In genomic region chr3:29099775-29100174, GRCh38 we compare ENCODE assay signal across 1 cellular context.
TF ChIP-seq lines count a peak whose summit lies in the region.

No MANE protein-coding gene starts in this region.

TF ChIP-seq in H1, 55 proteins besides CTCF, POLR2A, EP300 and RAD21 (continued from another document):
- no peak for TF ChIP-seq CHD2 (IDR thresholded peaks at IDR 0.05; ENCODE audit: low read length)
- TF ChIP-seq SIX5 (IDR thresholded peaks at IDR 0.05; ENCODE audit: low read depth, low read length), result no peak
- no peak for TF ChIP-seq TEAD4 (IDR thresholded peaks at IDR 0.05; ENCODE audit: low read depth, low read length)
- TF ChIP-seq SP1 (IDR thresholded peaks at IDR 0.05; ENCODE audit: low read depth, low read length), result no peak
- no peak for TF ChIP-seq JUND (IDR thresholded peaks at IDR 0.05; ENCODE audit: low read length)
- TF ChIP-seq BACH1 (IDR thresholded peaks at IDR 0.05; ENCODE audit: low read length), result no peak
- TF ChIP-seq TCF12 (IDR thresholded peaks at IDR 0.05; ENCODE audit: low read depth, low read length), result no peak
- TF ChIP-seq HDAC2 (IDR thresholded peaks at IDR 0.05; ENCODE audit: borderline replicate concordance in 1 of 2, low read depth in 2 of 2, low read length in 2 of 2), result no peak
- no peak for TF ChIP-seq POLR2AphosphoS5 (IDR thresholded peaks at IDR 0.05; ENCODE audit: low read depth, low read length)
